Comparison of ENCODE assay signal across 12 cellular contexts in genomic region chr1:77926561-77927357, GRCh38. TPM values are rescaled to one million over a fixed set of nuclear protein-coding genes. Genes with fewer than 3 reads are reported as not detected.
DNase-seq lines count a peak whose midpoint lies in the region; ATAC-seq lines count a peak whose summit lies in the region.
"Had no signal": no experiment of that assay in that cellular context is flagged by ENCODE, and none has a peak within 500 bp of the region (broad histone marks: within the 10 kb centered on the region; RNA-seq: fewer than 3 reads in every experiment).

No MANE protein-coding gene starts in this region.

- ATAC-seq in GM19452 (IDR thresholded peaks at IDR 0.05; ENCODE audit: unreplicated experiment) (peak; percentile 60), GM18517 (IDR thresholded peaks at IDR 0.05; ENCODE audit: unreplicated experiment) (no peak)
- ATAC-seq in effector memory CD8-positive, alpha-beta T cell (replicated peaks) = peak; percentile 29
- ATAC-seq: HCT116 had no signal

- POLR2A ChIA-PET in CD4-positive, alpha-beta memory T cell (lab: Charles Lee; ENCODE audit: partially characterized antibody) = no interaction called here

- peak in 2 of 5 donors; percentile 6 to 11 for DNase-seq in CD4-positive, alpha-beta memory T cell
- DNase-seq in NOMO-1 treated with DMSO at 0.1 percent for 48 hours (lab: John Stamatoyannopoulos, UW; ENCODE audit: unreplicated experiment) (peak; percentile 86), G401 (ENCODE audit: low spot score) (no peak), occipital lobe (lab: John Stamatoyannopoulos, UW) (no peak)
- no peak for DNase-seq in effector memory CD8-positive, alpha-beta T cell
- no peak for DNase-seq in stimulated activated naive CD4-positive, alpha-beta T cell (lab: John Stamatoyannopoulos, UW)
- DNase-seq: DMS 273 treated with DMSO at 0.1 percent for 48 hours; stimulated activated CD8-positive, alpha-beta memory T cell treated with anti-CD3 and anti-CD28 coated beads, Interleukin-4, amount 100 ng/mL, for 48 hours had no signal

- H3K36me3 ChIP-seq in CD4-positive, alpha-beta memory T cell (ENCODE audit: insufficient read depth, low read length) = no peaks in the 10 kb centered on the region

- H3K4me1 ChIP-seq in CD4-positive, alpha-beta memory T cell (ENCODE audit: insufficient read depth, low read length) = peaks cover 5% of the 10 kb centered on the region

- H3K4me3 Mint-ChIP-seq in CD4-positive, alpha-beta memory T cell = peak overlapping the region; percentile 72 to 90 (median 86)
- H3K4me3 Mint-ChIP-seq in effector memory CD8-positive, alpha-beta T cell = peak overlapping the region; percentile 51 to 83

- peaks cover 0 to 5% of the 10 kb centered on the region in 2 donors for H3K36me3 Mint-ChIP-seq in CD4-positive, alpha-beta memory T cell
- no peaks in the 10 kb centered on the region for H3K36me3 Mint-ChIP-seq in effector memory CD8-positive, alpha-beta T cell (ENCODE audit: insufficient read depth)

- peak overlapping the region in 1 of 2 donors; percentile 29 for H3K4me3 ChIP-seq in CD4-positive, alpha-beta memory T cell (ENCODE audit: low read length in 2 of 2)

- H3K4me1 Mint-ChIP-seq in CD4-positive, alpha-beta memory T cell = peaks cover 5 to 11% (median 9%) of the 10 kb centered on the region in 4 donors
- H3K4me1 Mint-ChIP-seq in effector memory CD8-positive, alpha-beta T cell (ENCODE audit: low read depth in 2 of 2) = peaks cover 0 to 11% of the 10 kb centered on the region in 2 donors

- peak overlapping the region in 6 of 7 donors; percentile 13 to 83 (median 58) for H3K27ac Mint-ChIP-seq in CD4-positive, alpha-beta memory T cell
- peak overlapping the region; percentile 24 to 91 for H3K27ac Mint-ChIP-seq in effector memory CD8-positive, alpha-beta T cell
- H3K27ac Mint-ChIP-seq: progenitor cell of endocrine pancreas had no signal

- H3K27ac ChIP-seq in CD4-positive, alpha-beta memory T cell (ENCODE audit: low read depth, low read length) = no peak overlapping the region

- no peaks in the 10 kb centered on the region for H3K27me3 ChIP-seq in CD4-positive, alpha-beta memory T cell (ENCODE audit: insufficient read depth, low read length)

- CTCF ChIA-PET in CD4-positive, alpha-beta memory T cell (lab: Charles Lee; ENCODE audit: partially characterized antibody) = no interaction called here

- H3K9me3 ChIP-seq in CD4-positive, alpha-beta memory T cell (ENCODE audit: control insufficient read depth in 1 of 2, low read length in 2 of 2) = no peaks in the 10 kb centered on the region

- intact Hi-C loops in CD4-positive, alpha-beta memory T cell (cut with micrococcal nuclease) = no loop called here

- H3K27me3 Mint-ChIP-seq in CD4-positive, alpha-beta memory T cell = peaks cover 0 to 2% of the 10 kb centered on the region in 2 donors
- peaks cover 0 to 4% of the 10 kb centered on the region in 2 donors for H3K27me3 Mint-ChIP-seq in effector memory CD8-positive, alpha-beta T cell
- H3K27me3 Mint-ChIP-seq: progenitor cell of endocrine pancreas had no signal

- no peaks in the 10 kb centered on the region for H3K9me3 Mint-ChIP-seq in CD4-positive, alpha-beta memory T cell
- H3K9me3 Mint-ChIP-seq in effector memory CD8-positive, alpha-beta T cell = no peaks in the 10 kb centered on the region

- in situ Hi-C loops in G401 (cut with HindIII; ENCODE audit: low sequenced_read_pairs) = no loop called here

RNA-seq across cellular contexts. Expression of gene NEXN, which starts 38.3 kb away (rescaled TPM):
- total RNA-seq in CD4-positive, alpha-beta memory T cell = under 1 TPM; 0.47 to 0.67 TPM
- under 1 TPM; 0.31 to 0.57 TPM for polyA plus RNA-seq in CD4-positive, alpha-beta memory T cell
- total RNA-seq in G401 (2014; rRNA removed; shearing (Covaris generic)) = 2.5 and 3.3 TPM in 2 replicates
- 0.31 TPM for total RNA-seq in occipital lobe

RNA-seq across cellular contexts. Expression of gene FUBP1, which starts 52.1 kb away (rescaled TPM):
- 100 to 1,000 TPM; 246 to 270 TPM for total RNA-seq in CD4-positive, alpha-beta memory T cell
- 10 to 100 TPM; 31.5 to 58.0 TPM for polyA plus RNA-seq in CD4-positive, alpha-beta memory T cell
- total RNA-seq in G401 (2014; rRNA removed; shearing (Covaris generic)) = 249 and 260 TPM in 2 replicates
- 408 TPM for total RNA-seq in occipital lobe
